Comparison of ENCODE assay signal across 17 cellular contexts in the genomic region with DNA sequence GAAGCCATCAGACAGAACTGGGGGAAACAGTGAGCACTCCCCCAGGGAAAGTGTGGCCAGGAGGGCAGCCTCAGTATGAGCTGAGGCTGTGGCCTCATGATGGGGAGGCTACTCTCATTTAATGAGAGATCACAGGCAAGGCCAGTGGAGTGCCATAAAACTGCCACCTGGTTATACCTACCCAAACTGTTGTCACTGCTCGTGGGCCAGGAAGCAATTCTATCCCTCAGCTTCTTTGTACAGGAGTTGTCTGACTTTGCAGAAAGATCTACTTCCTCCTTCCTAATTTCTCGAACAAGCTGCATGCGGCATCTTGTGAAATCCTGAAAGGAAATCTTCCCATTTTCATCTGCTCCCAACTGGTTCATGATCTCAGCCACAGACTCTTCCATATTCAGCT. TPM values are rescaled to one million over a fixed set of nuclear protein-coding genes. Genes with fewer than 3 reads are reported as not detected.
"Had no signal": no experiment of that assay in that cellular context is flagged by ENCODE, and none has a peak within 500 bp of the region (broad histone marks: within the 10 kb centered on the region; RNA-seq: fewer than 3 reads in every experiment).

No MANE protein-coding gene starts in this region.

- H3K4me3 Mint-ChIP-seq: naive thymus-derived CD4-positive, alpha-beta T cell; stimulated activated effector memory CD8-positive, alpha-beta T cell treated with anti-CD3 and anti-CD28 coated beads, Interleukin-12 subunit alpha, Interleukin-12 subunit beta, amount 100 ng/mL, for 72 hours; T-helper 1 cell treated with Interleukin-12 subunit alpha and Interleukin-12 subunit beta and Interleukin-4 antibody, amounts not matched to agents 30 μg/mL and 1 μg/mL, for 36 hours had no signal

- H3K9me3 Mint-ChIP-seq: activated naive CD4-positive, alpha-beta T cell treated with anti-CD3 and anti-CD28 coated beads, Interleukin-2, amount 50 U/mL, for 72 hours; naive thymus-derived CD4-positive, alpha-beta T cell; stimulated activated effector memory CD8-positive, alpha-beta T cell treated with anti-CD3 and anti-CD28 coated beads, Interleukin-12 subunit alpha, Interleukin-12 subunit beta, amount 100 ng/mL, for 72 hours; T-helper 1 cell treated with Interleukin-12 subunit alpha and Interleukin-12 subunit beta and Interleukin-4 antibody, amounts not matched to agents 30 μg/mL and 1 μg/mL, for 36 hours had no signal

- DNase-seq: activated CD4-positive, alpha-beta T cell treated with anti-CD3 and anti-CD28 coated beads for 1 hour; activated CD4-positive, alpha-beta T cell treated with anti-CD3 and anti-CD28 coated beads, Interleukin-2, amount 50 U/mL, for 4 hours; activated gamma-delta T cell; adrenal gland; cerebellar nuclear complex; effector CD4-positive, alpha-beta T cell; foreskin fibroblast; mesenchymal stem cell; naive thymus-derived CD4-positive, alpha-beta T cell; sigmoid colon; stimulated activated CD4-positive, alpha-beta T cell treated with anti-CD3 and anti-CD28 coated beads, Interleukin-4, amount 100 ng/mL, for 24 hours; testis had no signal

- H3K27ac Mint-ChIP-seq: activated naive CD4-positive, alpha-beta T cell treated with anti-CD3 and anti-CD28 coated beads, Interleukin-2, amount 50 U/mL, for 72 hours; naive thymus-derived CD4-positive, alpha-beta T cell; stimulated activated effector memory CD8-positive, alpha-beta T cell treated with anti-CD3 and anti-CD28 coated beads, Interleukin-12 subunit alpha, Interleukin-12 subunit beta, amount 100 ng/mL, for 72 hours; T-helper 1 cell treated with Interleukin-12 subunit alpha and Interleukin-12 subunit beta and Interleukin-4 antibody, amounts not matched to agents 30 μg/mL and 1 μg/mL, for 36 hours had no signal

- ATAC-seq: activated naive CD4-positive, alpha-beta T cell treated with anti-CD3 and anti-CD28 coated beads, Interleukin-2, amount 50 U/mL, for 72 hours; naive thymus-derived CD4-positive, alpha-beta T cell; stimulated activated effector memory CD8-positive, alpha-beta T cell treated with anti-CD3 and anti-CD28 coated beads, Interleukin-12 subunit alpha, Interleukin-12 subunit beta, amount 100 ng/mL, for 72 hours had no signal

- H3K36me3 Mint-ChIP-seq: activated naive CD4-positive, alpha-beta T cell treated with anti-CD3 and anti-CD28 coated beads, Interleukin-2, amount 50 U/mL, for 72 hours; naive thymus-derived CD4-positive, alpha-beta T cell; stimulated activated effector memory CD8-positive, alpha-beta T cell treated with anti-CD3 and anti-CD28 coated beads, Interleukin-12 subunit alpha, Interleukin-12 subunit beta, amount 100 ng/mL, for 72 hours had no signal

RNA-seq across cellular contexts. Expression of a gene that starts 50.0 kb away (rescaled TPM):
- total RNA-seq: activated CD8-positive, alpha-beta memory T cell treated with anti-CD3 and anti-CD28 coated beads for 36 hours; activated naive CD4-positive, alpha-beta T cell treated with anti-CD3 and anti-CD28 coated beads, Interleukin-2, amount 50 U/mL, for 72 hours; adrenal gland; glomerular endothelial cell; naive thymus-derived CD4-positive, alpha-beta T cell; sigmoid colon had no signal
- polyA plus RNA-seq: adrenal gland; naive thymus-derived CD4-positive, alpha-beta T cell; sigmoid colon had no signal
